Comparison of ENCODE assay signal across 1 cellular context in genomic region chr4:73451978-73452747, GRCh38.
TF ChIP-seq lines count a peak whose summit lies in the region.

No MANE protein-coding gene starts in this region.

TF ChIP-seq in SK-N-SH treated with all-trans-retinoic acid at 6 μM for 48 hours, 23 proteins besides CTCF, POLR2A, EP300 and RAD21 (continued from another document):
- TF ChIP-seq ZC3H10 (CRISPR knock-in tag; IDR thresholded peaks at IDR 0.05) (no peak), ZNF565 (CRISPR knock-in tag; conservative IDR thresholded peaks at IDR 0.05; ENCODE audit: low read depth) (no peak), ESRRG (CRISPR knock-in tag; IDR thresholded peaks at IDR 0.05) (no peak), ZNF70 (CRISPR knock-in tag; IDR thresholded peaks at IDR 0.05) (no peak), PPARA (CRISPR knock-in tag; IDR thresholded peaks at IDR 0.05; ENCODE audit: borderline replicate concordance) (no peak), ISL1 (CRISPR knock-in tag; IDR thresholded peaks at IDR 0.05) (no peak), OSR1 (CRISPR knock-in tag; IDR thresholded peaks at IDR 0.05) (no peak), SNAI2 (CRISPR knock-in tag; IDR thresholded peaks at IDR 0.05) (no peak), CSDC2 (CRISPR knock-in tag; IDR thresholded peaks at IDR 0.05) (no peak), RARB (CRISPR knock-in tag; IDR thresholded peaks at IDR 0.05) (no peak), GLIS3 (CRISPR knock-in tag; IDR thresholded peaks at IDR 0.05) (no peak), TOX (CRISPR knock-in tag; IDR thresholded peaks at IDR 0.05; ENCODE audit: borderline replicate concordance) (no peak), ARNTL (CRISPR knock-in tag; IDR thresholded peaks at IDR 0.05; ENCODE audit: borderline replicate concordance, low read depth) (no peak)
TF ChIP-seq in SK-N-SH treated with all-trans-retinoic acid at 6 μM for 48 hours: peak in this region for 0.
